Comparison of ENCODE assay signal across 29 cellular contexts in the genomic region with DNA sequence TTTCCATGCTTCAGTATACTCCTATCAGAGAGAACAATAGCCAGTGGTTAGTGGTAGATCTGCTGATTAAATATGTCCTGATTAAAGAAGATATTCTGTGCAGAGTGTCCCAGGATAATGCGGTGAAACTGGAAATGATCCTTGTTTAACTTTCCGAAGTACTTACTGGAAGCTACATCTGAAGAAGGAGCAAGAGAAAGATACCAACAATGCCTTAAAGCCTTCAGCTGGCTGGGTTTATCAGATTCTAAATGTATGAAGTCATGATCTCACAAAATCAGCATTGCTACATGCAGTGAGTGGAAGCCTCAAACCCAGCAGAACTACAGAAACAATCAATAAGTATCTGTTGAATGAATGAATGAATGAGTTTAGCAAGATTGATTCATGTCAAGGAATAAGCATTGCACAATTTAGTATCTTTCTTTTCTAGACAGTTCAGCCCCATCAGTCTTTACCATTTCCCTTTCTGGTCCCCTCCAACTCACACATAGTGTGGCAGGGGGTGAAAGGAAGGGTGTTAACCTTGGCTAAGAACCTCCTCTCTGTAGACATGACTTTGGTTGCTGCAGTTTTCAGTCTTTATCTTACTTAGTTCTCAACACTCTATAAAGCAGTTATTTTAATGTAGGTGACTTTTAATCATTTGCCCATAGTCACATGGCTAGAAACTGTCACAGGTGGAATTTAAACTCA. TPM values are rescaled to one million over a fixed set of nuclear protein-coding genes. Genes with fewer than 3 reads are reported as not detected.
"Had no signal": no experiment of that assay in that cellular context is flagged by ENCODE, and none has a peak within 500 bp of the region (broad histone marks: within the 10 kb centered on the region; RNA-seq: fewer than 3 reads in every experiment).

No MANE protein-coding gene starts in this region.

- H3K27ac ChIP-seq: colonic mucosa, foreskin keratinocyte, left ventricle myocardium inferior, lower lobe of right lung, neutrophil, stomach, thoracic aorta, transverse colon had no signal

- H3K9me3 ChIP-seq: colonic mucosa, heart right ventricle, left ventricle myocardium inferior, lower lobe of right lung, neutrophil, stomach, thoracic aorta, transverse colon had no signal

- H3K4me1 ChIP-seq: colonic mucosa, foreskin keratinocyte, lower lobe of right lung had no signal

- DNase-seq: colonic mucosa; dermis blood vessel endothelial cell; foreskin keratinocyte; heart right ventricle; hypothalamus; left cardiac atrium; left ventricle myocardium inferior; lower lobe of right lung; midbrain; nephron progenitor cell; posterior cingulate gyrus; stimulated activated CD4-positive, alpha-beta T cell treated with anti-CD3 and anti-CD28 coated beads, Interleukin-2, amount 100 ng/mL, for 24 hours; stimulated activated CD4-positive, alpha-beta T cell treated with anti-CD3 and anti-CD28 coated beads, Interleukin-4, amount 100 ng/mL, for 4 hours; stimulated activated naive B cell treated with anti-CD40 and anti-IgM and Interleukin-4, amounts not matched to agents 10 μg/mL and 1 μg/mL and 100 μg/mL, for 72 hours; stomach; substantia nigra; transverse colon had no signal

- H3K27me3 ChIP-seq: colonic mucosa, foreskin keratinocyte, heart right ventricle, neutrophil, stomach, transverse colon had no signal

- H3K4me3 ChIP-seq: colonic mucosa, heart right ventricle, left ventricle myocardium inferior, lower lobe of right lung, skin epidermis, stomach, thoracic aorta, transverse colon had no signal

- H3K36me3 ChIP-seq: colonic mucosa, heart right ventricle, left ventricle myocardium inferior, lower lobe of right lung, neutrophil, stomach, thoracic aorta, transverse colon had no signal

RNA-seq across cellular contexts. Expression of gene DNASE2B, which starts 24.7 kb away (rescaled TPM):
- total RNA-seq: cardiac septum, cerebellum, dermis blood vessel endothelial cell, fibroblast of lung, foreskin keratinocyte, left cardiac atrium, left ventricle myocardium inferior, osteocyte, pulmonary artery endothelial cell, sciatic nerve, stomach, thoracic aorta, urinary bladder had no signal
- polyA plus RNA-seq: esophagus, fibroblast of lung, foreskin keratinocyte, heart right ventricle, keratinocyte, urinary bladder had no signal
